ENCODE assay signal across 19 cellular contexts in genomic region chr11:29317669-29318068, GRCh38.
DNase-seq lines count a peak whose midpoint lies in the region; ATAC-seq, FAIRE-seq and TF ChIP-seq lines count a peak whose summit lies in the region.
"Had no signal": no experiment of that assay in that cellular context is flagged by ENCODE, and none has a peak within 500 bp of the region (broad histone marks: within the 10 kb centered on the region; RNA-seq: fewer than 3 reads in every experiment).

No MANE protein-coding gene starts in this region.

- no peaks in the 10 kb centered on the region for H4K20me1 ChIP-seq in HepG2 (ENCODE audit: insufficient read depth, low read length)

- H3K9me3 Mint-ChIP-seq in activated naive CD8-positive, alpha-beta T cell treated with anti-CD3 and anti-CD28 coated beads for 36 hours, result peaks cover 1% of the 10 kb centered on the region

- TF ChIP-seq CTCF in RWPE2 (IDR thresholded peaks at IDR 0.05; ENCODE audit: poor library complexity, severe bottlenecking), result no peak
- TF ChIP-seq CTCF in HepG2 (CRISPR knock-in tag; IDR thresholded peaks at IDR 0.05), result no peak

- H3K9me3 ChIP-seq in RWPE2 (ENCODE audit: severe bottlenecking) (no peaks in the 10 kb centered on the region), HepG2 (ENCODE audit: low read length) (no peaks in the 10 kb centered on the region)

- no peak overlapping the region for H3K4me2 ChIP-seq in HepG2 (ENCODE audit: low read depth, low read length)

- DNase-seq in EL, result peak; percentile 40
- no peak for DNase-seq in RWPE2 (ENCODE audit: low spot score)
- DNase-seq in fibroblast of peridontal ligament (ENCODE audit: extremely low read depth), result peak; percentile 65
- peak; percentile 44 for DNase-seq in stromal cell of bone marrow (ENCODE audit: low read depth)
- DNase-seq in activated CD4-positive, alpha-beta T cell treated with anti-CD3 and anti-CD28 coated beads for 4 hours, result no peak
- no peak for DNase-seq in activated naive CD8-positive, alpha-beta T cell treated with anti-CD3 and anti-CD28 coated beads for 36 hours
- no peak for DNase-seq in left colon
- DNase-seq in HepG2 (ENCODE audit: low spot score), result no peak
- DNase-seq: Calu3; CD4-positive, alpha-beta memory T cell; DMS53; GOT3; Karpas-422; NCI-H1105; NCI-H1694; NCI-H510A treated with DMSO at 0.1 percent for 48 hours; Right ventricle myocardium superior had no signal

- H3K27ac Mint-ChIP-seq in activated naive CD8-positive, alpha-beta T cell treated with anti-CD3 and anti-CD28 coated beads for 36 hours, result no peak overlapping the region
- H3K27ac Mint-ChIP-seq: CD4-positive, alpha-beta memory T cell had no signal

- no peak overlapping the region for H3K9ac ChIP-seq in HepG2 (ENCODE audit: insufficient read depth, low read depth, low read length)

- TF ChIP-seq POLR2A in HepG2 (IDR thresholded peaks at IDR 0.05; ENCODE audit: insufficient read depth in 1 of 2, low read depth in 2 of 2, low read length in 2 of 2), result no peak

- H3K4me1 ChIP-seq in RWPE2 (ENCODE audit: insufficient read depth, poor library complexity, severe bottlenecking) (peaks cover 29% of the 10 kb centered on the region), HepG2 (ENCODE audit: insufficient read depth, low read length) (peaks cover 27% of the 10 kb centered on the region)

- no peak overlapping the region for H2AFZ ChIP-seq in HepG2 (ENCODE audit: low read length)

- CTCF ChIA-PET in HepG2 (lab: Yijun Ruan, JAX; ENCODE audit: low intra/inter-chr PET ratio, low total read pairs), result no interaction called here

- ATAC-seq in RWPE2 (ENCODE audit: low read depth) (no peak), left colon (no peak), HepG2 (no peak)

- H3K27me3 ChIP-seq in RWPE2 (ENCODE audit: insufficient read depth, poor library complexity, severe bottlenecking), result no peaks in the 10 kb centered on the region
- H3K27me3 ChIP-seq in HepG2 (ENCODE audit: control insufficient read depth in 1 of 2, insufficient read depth in 2 of 2, low read length in 2 of 2), result no peaks in the 10 kb centered on the region

- no peaks in the 10 kb centered on the region for H3K27me3 Mint-ChIP-seq in activated naive CD8-positive, alpha-beta T cell treated with anti-CD3 and anti-CD28 coated beads for 36 hours
- H3K27me3 Mint-ChIP-seq: CD4-positive, alpha-beta memory T cell had no signal

- 42% methylated on average over 3 of the region's 3 CpGs for WGBS in HepG2 (ENCODE audit: low lambda C conversion rate)

- H3K4me1 Mint-ChIP-seq in activated naive CD8-positive, alpha-beta T cell treated with anti-CD3 and anti-CD28 coated beads for 36 hours, result no peaks in the 10 kb centered on the region
- H3K4me1 Mint-ChIP-seq: CD4-positive, alpha-beta memory T cell had no signal

- FAIRE-seq in HepG2 (lab: Jason Lieb, UNC), result no peak
- FAIRE-seq: GM18507 had no signal

- H3K79me2 ChIP-seq in HepG2 (ENCODE audit: insufficient read depth, low read length), result no peaks in the 10 kb centered on the region

- H3K36me3 ChIP-seq in RWPE2 (ENCODE audit: low read depth) (no peaks in the 10 kb centered on the region), HepG2 (replicated peaks in 1 of 2; ENCODE audit: control insufficient read depth in 1 of 2, insufficient read depth in 2 of 2, low read length in 2 of 2) (no peaks in the 10 kb centered on the region)

- H3K4me3 ChIP-seq in RWPE2 (ENCODE audit: severe bottlenecking), result no peak overlapping the region
- no peak overlapping the region for H3K4me3 ChIP-seq in HepG2 (replicated peaks in 1 of 3; ENCODE audit: insufficient read depth in 1 of 3, low read depth in 2 of 3, low read length in 3 of 3)
- H3K4me3 ChIP-seq: SK-N-MC had no signal

- intact Hi-C loops in left colon (cut with DNase I, micrococcal nuclease) (no loop called here), HepG2 (cut with micrococcal nuclease; ENCODE audit: unreplicated experiment) (no loop called here)

- no peak for TF ChIP-seq RAD21 in HepG2 (CRISPR knock-in tag; IDR thresholded peaks at IDR 0.05)

- POLR2A ChIA-PET in HepG2 (lab: Yijun Ruan, JAX), result no interaction called here

- H3K4me3 Mint-ChIP-seq in activated naive CD8-positive, alpha-beta T cell treated with anti-CD3 and anti-CD28 coated beads for 36 hours, result no peak overlapping the region
- H3K4me3 Mint-ChIP-seq: CD4-positive, alpha-beta memory T cell had no signal

- TF ChIP-seq EP300 in HepG2 (IDR thresholded peaks at IDR 0.05; ENCODE audit: low read depth in 2 of 2, low read length in 2 of 2) (no peak), HepG2 (CRISPR knock-in tag; IDR thresholded peaks at IDR 0.05; ENCODE audit: borderline replicate concordance) (no peak)

- peak overlapping the region; percentile 6 for H3K27ac ChIP-seq in RWPE2 (ENCODE audit: poor library complexity, severe bottlenecking)
- no peak overlapping the region for H3K27ac ChIP-seq in HepG2 (ENCODE audit: extremely low read length, insufficient read depth, low read length)
- H3K27ac ChIP-seq: SK-N-MC had no signal

- in situ Hi-C loops in HepG2 (cut with HindIII; ENCODE audit: extremely low pct_ligation_motif_present, low pct_unique_long_range_greater_than_20kb), result no loop called here

- H3K36me3 Mint-ChIP-seq in activated naive CD8-positive, alpha-beta T cell treated with anti-CD3 and anti-CD28 coated beads for 36 hours, result no peaks in the 10 kb centered on the region
- H3K36me3 Mint-ChIP-seq: CD4-positive, alpha-beta memory T cell had no signal

- BruUV-seq in HepG2 (replicated peaks; lab: Mats Ljungman, UMichigan), result no TSS peak

TF ChIP-seq in HepG2, 621 proteins besides CTCF, POLR2A, EP300 and RAD21 (continues in another document):
- no peak for TF ChIP-seq PATZ1 (CRISPR knock-in tag; IDR thresholded peaks at IDR 0.05)
- TF ChIP-seq SMARCE1 (IDR thresholded peaks at IDR 0.05; ENCODE audit: borderline replicate concordance), result no peak
- no peak for TF ChIP-seq FOXC1 (CRISPR knock-in tag; IDR thresholded peaks at IDR 0.05; ENCODE audit: borderline replicate concordance)
- no peak for TF ChIP-seq IRF1 (CRISPR knock-in tag; IDR thresholded peaks at IDR 0.05; ENCODE audit: low read depth)
- TF ChIP-seq AHDC1 (CRISPR knock-in tag; IDR thresholded peaks at IDR 0.05; ENCODE audit: borderline replicate concordance), result no peak
- TF ChIP-seq ISX (CRISPR knock-in tag; conservative IDR thresholded peaks at IDR 0.05), result no peak

Comparison
In these comparisons a context has a peak if more than half of its experiments do, and no peak if none do; other contexts are left out.
1. DNase-seq: peak in EL (single experiment), fibroblast of peridontal ligament (single experiment) and stromal cell of bone marrow (single experiment); none in RWPE2 (single experiment), activated CD4-positive, alpha-beta T cell treated with anti-CD3 and anti-CD28 coated beads for 4 hours (0 of 2), activated naive CD8-positive, alpha-beta T cell treated with anti-CD3 and anti-CD28 coated beads for 36 hours (single experiment), left colon (0 of 2) and HepG2 (single experiment).